ENCODE assay signal across 8 cellular contexts in the genomic region with DNA sequence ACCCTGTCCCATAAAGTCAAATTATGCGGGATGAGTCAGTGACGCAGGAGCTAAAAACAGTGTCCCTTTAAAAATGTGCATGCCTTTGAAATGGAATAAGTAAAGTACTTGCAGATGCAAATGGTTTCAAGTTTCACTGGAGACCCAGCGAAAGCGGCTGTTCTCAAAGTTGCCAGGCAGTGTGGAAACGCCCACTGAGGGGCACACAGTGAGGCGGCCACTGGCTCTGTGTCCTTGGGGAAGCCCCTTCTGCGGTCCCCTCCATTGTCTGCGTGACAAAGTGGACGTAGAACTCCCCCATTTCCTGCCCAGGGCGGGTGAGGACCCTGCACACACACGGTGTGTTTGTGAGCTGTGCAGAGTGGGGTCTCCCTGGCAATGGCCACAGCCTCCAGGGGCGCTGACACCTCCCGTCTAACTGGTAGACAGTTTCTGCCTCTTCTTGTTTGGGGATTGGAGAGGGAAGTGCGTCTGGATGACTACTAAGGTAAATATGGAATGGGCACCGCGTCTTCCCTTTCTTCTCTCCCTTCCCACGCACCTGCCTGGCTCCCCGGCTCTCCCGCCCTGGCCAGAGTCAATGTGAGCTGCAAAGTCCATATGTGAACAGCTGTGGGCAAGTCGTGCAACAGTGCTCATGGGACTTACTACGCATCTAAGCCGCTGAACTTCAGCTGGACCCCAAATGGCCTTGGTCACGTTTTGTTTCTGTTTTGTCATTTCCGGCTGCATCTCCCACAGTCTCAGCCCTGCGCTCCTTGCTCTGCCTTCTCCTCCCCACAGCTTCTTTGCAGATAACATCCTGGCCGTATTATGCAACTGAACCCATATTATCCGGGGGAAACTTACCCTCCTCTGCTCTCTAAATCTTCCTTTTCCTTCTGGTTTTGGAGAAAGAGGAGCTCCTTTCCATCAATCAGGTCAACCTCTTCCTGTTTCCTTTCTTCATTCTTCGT. TPM values are rescaled to one million over a fixed set of nuclear protein-coding genes. Genes with fewer than 3 reads are reported as not detected.
DNase-seq lines count a peak whose midpoint lies in the region; ATAC-seq, FAIRE-seq and TF ChIP-seq lines count a peak whose summit lies in the region.

No MANE protein-coding gene starts in this region.

- H3K4me1 ChIP-seq in SJCRH30 (peaks cover 3% of the 10 kb centered on the region; the same call in 1 of the 2 replicates), pancreas (peaks cover 0 to 4% (median 0%) of the 10 kb centered on the region in 3 donors)

- DNase-seq in GM06990 (ENCODE audit: extremely low read depth, insufficient read length): peak; percentile 34
- peak; percentile 11 to 33 for DNase-seq in SJCRH30
- peak; percentile 71 for DNase-seq in fibroblast of peridontal ligament (ENCODE audit: extremely low read depth)
- DNase-seq in pancreas: peak in 4 of 6 donors; percentile 21 to 39 (median 27)
- DNase-seq in A172 (ENCODE audit: low spot score): no peak

- intact Hi-C loops in pancreas (cut with DNase I): no loop called here

- 4% methylated on average over 28 of the region's 28 CpGs for WGBS in pancreas, 2 donors

- H3K9me3 ChIP-seq in SJCRH30 (replicated peaks): no peaks in the 10 kb centered on the region
- H3K9me3 ChIP-seq in pancreas: no peaks in the 10 kb centered on the region

- H3K4me3 ChIP-seq in GM06990 (replicated peaks; ENCODE audit: low read depth, low read length) (peak overlapping the region; percentile 56), SJCRH30 (peak overlapping the region; percentile 28), pancreas (peak overlapping the region; percentile 7 to 36 (median 22))

- TF ChIP-seq CTCF in GM06990 (IDR thresholded peaks at IDR 0.05; ENCODE audit: insufficient read depth, low read length, poor library complexity, severe bottlenecking): peak; percentile 16
- no peak for TF ChIP-seq CTCF in pancreas (IDR thresholded peaks at IDR 0.05)

- H3K27ac ChIP-seq in SJCRH30: no peak overlapping the region
- peak overlapping the region in 3 of 4 donors; percentile 27 to 47 (median 43) for H3K27ac ChIP-seq in pancreas

- ATAC-seq in HG03159 (IDR thresholded peaks at IDR 0.05; ENCODE audit: unreplicated experiment): peak; percentile 57
- peak; percentile 44 to 79 (median 68) for ATAC-seq in pancreas
- ATAC-seq in HG03039 (IDR thresholded peaks at IDR 0.05; ENCODE audit: unreplicated experiment): no peak
- no peak for ATAC-seq in HG03025 (IDR thresholded peaks at IDR 0.05; ENCODE audit: low FRiP score, unreplicated experiment)

- no peak for FAIRE-seq in pancreas (lab: Jason Lieb, UNC)

- H3K36me3 ChIP-seq in GM06990 (ENCODE audit: control insufficient read depth, insufficient read depth, low read length) (no peaks in the 10 kb centered on the region), SJCRH30 (no peaks in the 10 kb centered on the region), pancreas (no peaks in the 10 kb centered on the region)

- no peaks in the 10 kb centered on the region for H3K27me3 ChIP-seq in GM06990 (replicated peaks; ENCODE audit: control insufficient read depth, insufficient read depth, low read length)
- no peaks in the 10 kb centered on the region for H3K27me3 ChIP-seq in SJCRH30
- H3K27me3 ChIP-seq in pancreas: peaks cover 0 to 2% (median 0%) of the 10 kb centered on the region in 4 donors

RNA-seq across cellular contexts. Expression of gene ZNF516, which starts 33.7 kb away (rescaled TPM):
- total RNA-seq in SJCRH30 (2014; rRNA removed; shearing (Covaris generic)): 6.3 and 8.2 TPM in 2 replicates
- 10 to 100 TPM; 10.3 to 21.3 (median 14.1) TPM for total RNA-seq in pancreas
- 1 to 10 TPM; 5.4 to 9.3 TPM for polyA plus RNA-seq in pancreas
- total RNA-seq in A172 (2014; rRNA removed; shearing (Covaris generic)): 2.1 and 4.8 TPM in 2 replicates

Comparison
In these comparisons a context has a peak if more than half of its experiments do, and no peak if none do; other contexts are left out.
1. ATAC-seq: peak in HG03159 (single experiment) and pancreas (4 of 4); none in HG03039 (single experiment) and HG03025 (single experiment).
2. Peak in every context shown above with its lines, with median percentiles within 50 percentile points of each other: H3K4me3 ChIP-seq.